In the genomic region with DNA sequence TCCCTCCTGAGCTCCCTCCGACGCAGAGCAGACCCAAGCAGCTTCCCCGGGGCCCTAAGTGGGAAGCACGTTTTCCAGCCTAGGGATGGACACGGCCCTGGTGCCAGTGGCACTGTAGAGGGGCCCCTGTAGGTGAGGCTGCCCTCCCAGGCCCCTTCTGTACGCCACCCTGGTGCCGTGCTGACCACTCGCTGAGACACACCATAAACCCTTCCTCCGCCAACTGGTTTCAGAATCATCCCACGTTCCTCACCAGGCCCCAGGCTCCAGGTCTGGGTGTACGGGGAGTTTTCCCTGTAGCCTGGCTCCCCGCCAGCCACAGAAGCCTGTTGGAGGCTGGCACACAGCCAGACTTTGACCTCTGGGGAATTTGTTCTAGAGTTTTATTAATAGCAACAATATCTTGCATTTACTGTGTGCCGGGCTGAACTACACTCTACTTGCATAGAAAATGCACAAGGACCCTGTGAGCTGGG, we compare ENCODE assay signal across 6 cellular contexts. TPM values are rescaled to one million over a fixed set of nuclear protein-coding genes. Genes with fewer than 3 reads are reported as not detected.
DNase-seq lines count a peak whose midpoint lies in the region; ATAC-seq and TF ChIP-seq lines count a peak whose summit lies in the region.

No MANE protein-coding gene starts in this region.

- H3K27ac ChIP-seq in esophagus squamous epithelium (peak overlapping the region; percentile 2 to 47 (median 19)), thymus (ENCODE audit: low read depth) (peak overlapping the region; percentile 59)

- no peak for ATAC-seq in HG03097 (IDR thresholded peaks at IDR 0.05; ENCODE audit: low FRiP score, unreplicated experiment)
- no peak for ATAC-seq in HG03039 (IDR thresholded peaks at IDR 0.05; ENCODE audit: unreplicated experiment)
- no peak for ATAC-seq in HG02885 (IDR thresholded peaks at IDR 0.05; ENCODE audit: poor library complexity, unreplicated experiment)

- WGBS in esophagus squamous epithelium, 2 donors, result 24 to 30% methylated on average over 5 of the region's 13 CpGs
- WGBS in thymus, result 88% methylated on average over 13 of the region's 13 CpGs

- H3K36me3 ChIP-seq in esophagus squamous epithelium, result no peaks in the 10 kb centered on the region
- no peaks in the 10 kb centered on the region for H3K36me3 ChIP-seq in thymus (ENCODE audit: control insufficient read depth, insufficient read depth)

- DNase-seq in NCI-H345 (lab: John Stamatoyannopoulos, UW) (peak; percentile 92), esophagus squamous epithelium (lab: John Stamatoyannopoulos, UW) (no peak)

- intact Hi-C loops in esophagus squamous epithelium (cut with DNase I), result no loop called here

- H3K9me3 ChIP-seq in esophagus squamous epithelium (no peaks in the 10 kb centered on the region), thymus (ENCODE audit: control insufficient read depth) (no peaks in the 10 kb centered on the region)

- no peaks in the 10 kb centered on the region for H3K27me3 ChIP-seq in esophagus squamous epithelium
- no peaks in the 10 kb centered on the region for H3K27me3 ChIP-seq in thymus (ENCODE audit: control insufficient read depth, insufficient read depth)

- peaks cover 12 to 48% (median 34%) of the 10 kb centered on the region in 3 donors for H3K4me1 ChIP-seq in esophagus squamous epithelium
- no peaks in the 10 kb centered on the region for H3K4me1 ChIP-seq in thymus (ENCODE audit: control insufficient read depth, insufficient read depth, low read length)

- H3K4me3 ChIP-seq in esophagus squamous epithelium (no peak overlapping the region), thymus (ENCODE audit: low read length) (no peak overlapping the region)

- no peak for TF ChIP-seq CTCF in esophagus squamous epithelium (IDR thresholded peaks at IDR 0.05)

- TF ChIP-seq POLR2A in esophagus squamous epithelium (IDR thresholded peaks at IDR 0.05), result no peak

RNA-seq across cellular contexts. Expression of a gene that starts 18.2 kb away (rescaled TPM):
- total RNA-seq in esophagus squamous epithelium, result not detected
- 0.30 TPM for polyA plus RNA-seq in thymus

RNA-seq across cellular contexts. Expression of a gene that starts 26.7 kb away (rescaled TPM):
- total RNA-seq in esophagus squamous epithelium, result 1,000 to 10,000 TPM; 2,345 to 3,186 (median 2,827) TPM
- polyA plus RNA-seq in thymus, result 4,941 TPM

RNA-seq across cellular contexts. Expression of a gene that starts 26.9 kb away (rescaled TPM):
- 10 to 100 TPM; 39.1 to 59.6 (median 45.3) TPM for total RNA-seq in esophagus squamous epithelium
- polyA plus RNA-seq in thymus, result 46.4 TPM

RNA-seq across cellular contexts. Expression of a gene that starts 58.1 kb away (rescaled TPM):
- total RNA-seq in esophagus squamous epithelium, result 10 to 100 TPM in 3 of 4 donors, 1 to 10 TPM in 1; 9.0 to 21.7 (median 13.6) TPM
- polyA plus RNA-seq in thymus, result 3.1 TPM
